3 cellular contexts compared by ENCODE assay signal in the genomic region with DNA sequence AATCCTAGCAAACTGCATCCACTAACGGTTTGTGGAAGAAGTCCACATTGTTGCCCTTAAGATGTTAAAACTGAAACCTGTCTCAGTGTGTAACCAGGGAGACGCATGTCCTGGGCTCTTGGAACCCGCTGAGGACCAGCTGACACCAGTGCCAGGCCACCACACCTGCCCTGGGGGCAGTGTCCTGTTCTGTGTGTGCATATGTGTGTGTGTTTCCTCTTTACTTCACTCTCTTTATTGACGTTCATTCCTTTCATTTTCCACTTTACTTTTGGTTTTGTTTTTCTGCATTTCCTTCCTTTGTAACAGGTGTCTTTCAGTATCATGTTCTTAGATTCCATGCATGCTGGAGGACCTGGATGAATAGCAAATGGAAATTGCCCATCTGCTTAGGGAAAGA.
TF ChIP-seq lines count a peak whose summit lies in the region.

No MANE protein-coding gene starts in this region.

TF ChIP-seq in SK-N-SH, 30 proteins besides CTCF, POLR2A, EP300 and RAD21 (continued from another document):
- TF ChIP-seq, protein P1, sequence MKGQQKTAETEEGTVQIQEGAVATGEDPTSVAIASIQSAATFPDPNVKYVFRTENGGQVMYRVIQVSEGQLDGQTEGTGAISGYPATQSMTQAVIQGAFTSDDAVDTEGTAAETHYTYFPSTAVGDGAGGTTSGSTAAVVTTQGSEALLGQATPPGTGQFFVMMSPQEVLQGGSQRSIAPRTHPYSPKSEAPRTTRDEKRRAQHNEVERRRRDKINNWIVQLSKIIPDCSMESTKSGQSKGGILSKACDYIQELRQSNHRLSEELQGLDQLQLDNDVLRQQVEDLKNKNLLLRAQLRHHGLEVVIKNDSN (IDR thresholded peaks at IDR 0.05; ENCODE audit: borderline replicate concordance, low read depth), result no peak
- TF ChIP-seq CHD2 (IDR thresholded peaks at IDR 0.05; ENCODE audit: low read length, partially characterized antibody) (no peak), JUND (IDR thresholded peaks at IDR 0.05) (no peak), RXRA (IDR thresholded peaks at IDR 0.05; ENCODE audit: borderline replicate concordance, low read depth) (no peak), SMC3 (IDR thresholded peaks at IDR 0.05; ENCODE audit: low read depth, low read length) (no peak), YY1 (IDR thresholded peaks at IDR 0.05; ENCODE audit: low read depth) (no peak), RFX5 (IDR thresholded peaks at IDR 0.05; ENCODE audit: low read length) (no peak)
- TF ChIP-seq, protein P2, sequence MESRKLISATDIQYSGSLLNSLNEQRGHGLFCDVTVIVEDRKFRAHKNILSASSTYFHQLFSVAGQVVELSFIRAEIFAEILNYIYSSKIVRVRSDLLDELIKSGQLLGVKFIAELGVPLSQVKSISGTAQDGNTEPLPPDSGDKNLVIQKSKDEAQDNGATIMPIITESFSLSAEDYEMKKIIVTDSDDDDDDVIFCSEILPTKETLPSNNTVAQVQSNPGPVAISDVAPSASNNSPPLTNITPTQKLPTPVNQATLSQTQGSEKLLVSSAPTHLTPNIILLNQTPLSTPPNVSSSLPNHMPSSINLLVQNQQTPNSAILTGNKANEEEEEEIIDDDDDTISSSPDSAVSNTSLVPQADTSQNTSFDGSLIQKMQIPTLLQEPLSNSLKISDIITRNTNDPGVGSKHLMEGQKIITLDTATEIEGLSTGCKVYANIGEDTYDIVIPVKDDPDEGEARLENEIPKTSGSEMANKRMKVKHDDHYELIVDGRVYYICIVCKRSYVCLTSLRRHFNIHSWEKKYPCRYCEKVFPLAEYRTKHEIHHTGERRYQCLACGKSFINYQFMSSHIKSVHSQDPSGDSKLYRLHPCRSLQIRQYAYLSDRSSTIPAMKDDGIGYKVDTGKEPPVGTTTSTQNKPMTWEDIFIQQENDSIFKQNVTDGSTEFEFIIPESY (IDR thresholded peaks at IDR 0.05; ENCODE audit: borderline replicate concordance, low read depth), result no peak
- TF ChIP-seq, protein P3, sequence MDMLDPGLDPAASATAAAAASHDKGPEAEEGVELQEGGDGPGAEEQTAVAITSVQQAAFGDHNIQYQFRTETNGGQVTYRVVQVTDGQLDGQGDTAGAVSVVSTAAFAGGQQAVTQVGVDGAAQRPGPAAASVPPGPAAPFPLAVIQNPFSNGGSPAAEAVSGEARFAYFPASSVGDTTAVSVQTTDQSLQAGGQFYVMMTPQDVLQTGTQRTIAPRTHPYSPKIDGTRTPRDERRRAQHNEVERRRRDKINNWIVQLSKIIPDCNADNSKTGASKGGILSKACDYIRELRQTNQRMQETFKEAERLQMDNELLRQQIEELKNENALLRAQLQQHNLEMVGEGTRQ (IDR thresholded peaks at IDR 0.05; ENCODE audit: borderline replicate concordance, low read depth, low read length), result no peak
TF ChIP-seq in SK-N-SH: peak in this region for 0.

TF ChIP-seq in SK-N-SH treated with all-trans-retinoic acid at 6 μM for 48 hours, 23 proteins besides CTCF, POLR2A, EP300 and RAD21 (continued from another document):
- TF ChIP-seq OSR1 (CRISPR knock-in tag; IDR thresholded peaks at IDR 0.05), result no peak
- TF ChIP-seq ISL1 (CRISPR knock-in tag; IDR thresholded peaks at IDR 0.05), result no peak
- no peak for TF ChIP-seq GLIS3 (CRISPR knock-in tag; IDR thresholded peaks at IDR 0.05)
- TF ChIP-seq, protein P4, sequence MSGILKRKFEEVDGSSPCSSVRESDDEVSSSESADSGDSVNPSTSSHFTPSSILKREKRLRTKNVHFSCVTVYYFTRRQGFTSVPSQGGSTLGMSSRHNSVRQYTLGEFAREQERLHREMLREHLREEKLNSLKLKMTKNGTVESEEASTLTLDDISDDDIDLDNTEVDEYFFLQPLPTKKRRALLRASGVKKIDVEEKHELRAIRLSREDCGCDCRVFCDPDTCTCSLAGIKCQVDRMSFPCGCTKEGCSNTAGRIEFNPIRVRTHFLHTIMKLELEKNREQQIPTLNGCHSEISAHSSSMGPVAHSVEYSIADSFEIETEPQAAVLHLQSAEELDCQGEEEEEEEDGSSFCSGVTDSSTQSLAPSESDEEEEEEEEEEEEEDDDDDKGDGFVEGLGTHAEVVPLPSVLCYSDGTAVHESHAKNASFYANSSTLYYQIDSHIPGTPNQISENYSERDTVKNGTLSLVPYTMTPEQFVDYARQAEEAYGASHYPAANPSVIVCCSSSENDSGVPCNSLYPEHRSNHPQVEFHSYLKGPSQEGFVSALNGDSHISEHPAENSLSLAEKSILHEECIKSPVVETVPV (CRISPR knock-in tag; IDR thresholded peaks at IDR 0.05), result no peak
- no peak for TF ChIP-seq ESRRG (CRISPR knock-in tag; IDR thresholded peaks at IDR 0.05)
- no peak for TF ChIP-seq CSDC2 (CRISPR knock-in tag; IDR thresholded peaks at IDR 0.05)
- TF ChIP-seq ZFP3 (CRISPR knock-in tag; IDR thresholded peaks at IDR 0.05), result no peak
- TF ChIP-seq, protein P5, sequence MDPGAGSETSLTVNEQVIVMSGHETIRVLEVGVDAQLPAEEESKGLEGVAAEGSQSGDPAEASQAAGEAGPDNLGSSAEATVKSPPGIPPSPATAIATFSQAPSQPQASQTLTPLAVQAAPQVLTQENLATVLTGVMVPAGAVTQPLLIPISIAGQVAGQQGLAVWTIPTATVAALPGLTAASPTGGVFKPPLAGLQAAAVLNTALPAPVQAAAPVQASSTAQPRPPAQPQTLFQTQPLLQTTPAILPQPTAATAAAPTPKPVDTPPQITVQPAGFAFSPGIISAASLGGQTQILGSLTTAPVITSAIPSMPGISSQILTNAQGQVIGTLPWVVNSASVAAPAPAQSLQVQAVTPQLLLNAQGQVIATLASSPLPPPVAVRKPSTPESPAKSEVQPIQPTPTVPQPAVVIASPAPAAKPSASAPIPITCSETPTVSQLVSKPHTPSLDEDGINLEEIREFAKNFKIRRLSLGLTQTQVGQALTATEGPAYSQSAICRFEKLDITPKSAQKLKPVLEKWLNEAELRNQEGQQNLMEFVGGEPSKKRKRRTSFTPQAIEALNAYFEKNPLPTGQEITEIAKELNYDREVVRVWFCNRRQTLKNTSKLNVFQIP (CRISPR knock-in tag; IDR thresholded peaks at IDR 0.05; ENCODE audit: borderline replicate concordance, low read depth), result no peak
- no peak for TF ChIP-seq ZFP30 (CRISPR knock-in tag; IDR thresholded peaks at IDR 0.05)
- TF ChIP-seq TOX (CRISPR knock-in tag; IDR thresholded peaks at IDR 0.05; ENCODE audit: borderline replicate concordance), result no peak
- TF ChIP-seq ARNTL (CRISPR knock-in tag; IDR thresholded peaks at IDR 0.05; ENCODE audit: borderline replicate concordance, low read depth), result no peak
- TF ChIP-seq ZNF8 (CRISPR knock-in tag; IDR thresholded peaks at IDR 0.05), result no peak
- TF ChIP-seq SNAI2 (CRISPR knock-in tag; IDR thresholded peaks at IDR 0.05), result no peak
- TF ChIP-seq, protein P6, sequence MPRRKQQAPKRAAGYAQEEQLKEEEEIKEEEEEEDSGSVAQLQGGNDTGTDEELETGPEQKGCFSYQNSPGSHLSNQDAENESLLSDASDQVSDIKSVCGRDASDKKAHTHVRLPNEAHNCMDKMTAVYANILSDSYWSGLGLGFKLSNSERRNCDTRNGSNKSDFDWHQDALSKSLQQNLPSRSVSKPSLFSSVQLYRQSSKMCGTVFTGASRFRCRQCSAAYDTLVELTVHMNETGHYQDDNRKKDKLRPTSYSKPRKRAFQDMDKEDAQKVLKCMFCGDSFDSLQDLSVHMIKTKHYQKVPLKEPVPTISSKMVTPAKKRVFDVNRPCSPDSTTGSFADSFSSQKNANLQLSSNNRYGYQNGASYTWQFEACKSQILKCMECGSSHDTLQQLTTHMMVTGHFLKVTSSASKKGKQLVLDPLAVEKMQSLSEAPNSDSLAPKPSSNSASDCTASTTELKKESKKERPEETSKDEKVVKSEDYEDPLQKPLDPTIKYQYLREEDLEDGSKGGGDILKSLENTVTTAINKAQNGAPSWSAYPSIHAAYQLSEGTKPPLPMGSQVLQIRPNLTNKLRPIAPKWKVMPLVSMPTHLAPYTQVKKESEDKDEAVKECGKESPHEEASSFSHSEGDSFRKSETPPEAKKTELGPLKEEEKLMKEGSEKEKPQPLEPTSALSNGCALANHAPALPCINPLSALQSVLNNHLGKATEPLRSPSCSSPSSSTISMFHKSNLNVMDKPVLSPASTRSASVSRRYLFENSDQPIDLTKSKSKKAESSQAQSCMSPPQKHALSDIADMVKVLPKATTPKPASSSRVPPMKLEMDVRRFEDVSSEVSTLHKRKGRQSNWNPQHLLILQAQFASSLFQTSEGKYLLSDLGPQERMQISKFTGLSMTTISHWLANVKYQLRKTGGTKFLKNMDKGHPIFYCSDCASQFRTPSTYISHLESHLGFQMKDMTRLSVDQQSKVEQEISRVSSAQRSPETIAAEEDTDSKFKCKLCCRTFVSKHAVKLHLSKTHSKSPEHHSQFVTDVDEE (CRISPR knock-in tag; IDR thresholded peaks at IDR 0.05), result no peak
- TF ChIP-seq, protein P7, sequence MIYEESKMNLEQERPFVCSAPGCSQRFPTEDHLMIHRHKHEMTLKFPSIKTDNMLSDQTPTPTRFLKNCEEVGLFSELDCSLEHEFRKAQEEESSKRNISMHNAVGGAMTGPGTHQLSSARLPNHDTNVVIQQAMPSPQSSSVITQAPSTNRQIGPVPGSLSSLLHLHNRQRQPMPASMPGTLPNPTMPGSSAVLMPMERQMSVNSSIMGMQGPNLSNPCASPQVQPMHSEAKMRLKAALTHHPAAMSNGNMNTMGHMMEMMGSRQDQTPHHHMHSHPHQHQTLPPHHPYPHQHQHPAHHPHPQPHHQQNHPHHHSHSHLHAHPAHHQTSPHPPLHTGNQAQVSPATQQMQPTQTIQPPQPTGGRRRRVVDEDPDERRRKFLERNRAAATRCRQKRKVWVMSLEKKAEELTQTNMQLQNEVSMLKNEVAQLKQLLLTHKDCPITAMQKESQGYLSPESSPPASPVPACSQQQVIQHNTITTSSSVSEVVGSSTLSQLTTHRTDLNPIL (CRISPR knock-in tag; IDR thresholded peaks at IDR 0.05; ENCODE audit: low read depth), result no peak

TF ChIP-seq in GM12878, 131 proteins besides CTCF, POLR2A, EP300 and RAD21 (continued from another document):
- TF ChIP-seq CHD2 (IDR thresholded peaks at IDR 0.05; ENCODE audit: borderline replicate concordance, low read depth, low read length), result no peak
- no peak for TF ChIP-seq JUND (IDR thresholded peaks at IDR 0.05; ENCODE audit: low read depth, low read length)
- TF ChIP-seq, protein P8, sequence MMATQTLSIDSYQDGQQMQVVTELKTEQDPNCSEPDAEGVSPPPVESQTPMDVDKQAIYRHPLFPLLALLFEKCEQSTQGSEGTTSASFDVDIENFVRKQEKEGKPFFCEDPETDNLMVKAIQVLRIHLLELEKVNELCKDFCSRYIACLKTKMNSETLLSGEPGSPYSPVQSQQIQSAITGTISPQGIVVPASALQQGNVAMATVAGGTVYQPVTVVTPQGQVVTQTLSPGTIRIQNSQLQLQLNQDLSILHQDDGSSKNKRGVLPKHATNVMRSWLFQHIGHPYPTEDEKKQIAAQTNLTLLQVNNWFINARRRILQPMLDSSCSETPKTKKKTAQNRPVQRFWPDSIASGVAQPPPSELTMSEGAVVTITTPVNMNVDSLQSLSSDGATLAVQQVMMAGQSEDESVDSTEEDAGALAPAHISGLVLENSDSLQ (IDR thresholded peaks at IDR 0.05), result no peak
- TF ChIP-seq NBN (IDR thresholded peaks at IDR 0.05), result no peak
- TF ChIP-seq MXI1 (IDR thresholded peaks at IDR 0.05; ENCODE audit: low read depth, low read length), result no peak
- TF ChIP-seq ZNF217 (IDR thresholded peaks at IDR 0.05), result no peak
